In genomic region chr13:23684647-23685046, GRCh38 we compare ENCODE assay signal across 8 cellular contexts.
"Had no signal": no experiment of that assay in that cellular context is flagged by ENCODE, and none has a peak within 500 bp of the region (broad histone marks: within the 10 kb centered on the region; RNA-seq: fewer than 3 reads in every experiment).

No MANE protein-coding gene starts in this region.

- H3K4me2 ChIP-seq: GM23338, KMS-11 had no signal

- H3K4me3 ChIP-seq: GM23338 had no signal

- ATAC-seq: GM23338, HepG2 had no signal

- H2AFZ ChIP-seq: GM23338 had no signal

- H3K9ac ChIP-seq: KMS-11 had no signal

- DNase-seq: H9, HCEC 1CT, HFFc6, KBM-7 had no signal

- H3K27ac ChIP-seq: HL-60, KMS-11 had no signal
